In genomic region chr3:193190387-193190786, GRCh38 we compare ENCODE assay signal across 1 cellular context.
TF ChIP-seq lines count a peak whose summit lies in the region.

No MANE protein-coding gene starts in this region.

TF ChIP-seq in H1, 55 proteins besides CTCF, POLR2A, EP300 and RAD21:
- TF ChIP-seq CHD7 (IDR thresholded peaks at IDR 0.05; ENCODE audit: insufficient replicate concordance, low read length) (no peak), SIX5 (IDR thresholded peaks at IDR 0.05; ENCODE audit: low read depth, low read length) (no peak), TCF12 (IDR thresholded peaks at IDR 0.05; ENCODE audit: low read depth, low read length) (0 out of 2 replicates have a peak, but pooled peaks have one; percentile 21), TEAD4 (IDR thresholded peaks at IDR 0.05; ENCODE audit: low read depth, low read length) (0 out of 2 replicates have a peak, but pooled peaks have one; percentile 6), TAF7 (optimal IDR thresholded peaks at IDR 0.05; ENCODE audit: borderline replicate concordance, low read depth, low read length) (peak; percentile 23), MAFK (IDR thresholded peaks at IDR 0.05; ENCODE audit: low read depth, low read length) (no peak), SP1 (IDR thresholded peaks at IDR 0.05; ENCODE audit: low read depth, low read length) (no peak), RNF2 (IDR thresholded peaks at IDR 0.05; ENCODE audit: borderline replicate concordance, low read depth, low read length, missing control alignments, poor library complexity, severe bottlenecking) (no peak), RBBP5 (IDR thresholded peaks at IDR 0.05; ENCODE audit: borderline replicate concordance, low read depth, low read length) (no peak), BACH1 (IDR thresholded peaks at IDR 0.05; ENCODE audit: low read length) (no peak), GTF2F1 (IDR thresholded peaks at IDR 0.05; ENCODE audit: borderline replicate concordance, low read depth, low read length) (no peak), ATF2 (IDR thresholded peaks at IDR 0.05; ENCODE audit: low read length) (0 out of 2 replicates have a peak, but pooled peaks have one; percentile 29), USF2 (IDR thresholded peaks at IDR 0.05; ENCODE audit: low read length) (no peak), CEBPB (IDR thresholded peaks at IDR 0.05; ENCODE audit: low read depth, low read length) (peak; percentile 1; the same call in 1 of the 2 replicates), CBX8 (IDR thresholded peaks at IDR 0.05; ENCODE audit: borderline replicate concordance, low read depth, low read length) (no peak), ATF3 (IDR thresholded peaks at IDR 0.05; ENCODE audit: insufficient read depth, low read depth, low read length) (no peak), YY1 (IDR thresholded peaks at IDR 0.05; ENCODE audit: low read depth, low read length) (peak; percentile 65)
TF ChIP-seq in H1: peak in this region for 6.
